Comparison of ENCODE assay signal across 13 cellular contexts in the genomic region with DNA sequence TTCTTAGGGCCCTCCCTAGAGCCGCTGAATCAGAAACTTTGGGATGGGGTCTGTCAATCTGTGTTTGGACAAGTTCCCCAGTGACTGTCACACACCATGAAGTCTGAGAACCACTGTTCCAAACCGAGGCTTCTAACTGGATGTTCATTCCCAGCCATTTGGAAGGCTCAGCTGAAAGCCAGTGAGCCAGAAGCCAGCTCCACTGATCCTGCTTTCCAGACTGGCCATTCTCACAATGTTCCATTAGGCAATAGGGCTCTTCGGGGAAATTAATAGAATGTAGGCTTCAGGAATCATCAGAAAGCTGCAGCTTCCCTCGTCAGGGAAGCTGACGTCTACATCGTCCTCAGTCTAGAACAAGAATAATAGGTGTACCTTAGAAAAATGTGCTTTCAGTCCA.
DNase-seq lines count a peak whose midpoint lies in the region; ATAC-seq and TF ChIP-seq lines count a peak whose summit lies in the region.
"Had no signal": no experiment of that assay in that cellular context is flagged by ENCODE, and none has a peak within 500 bp of the region (broad histone marks: within the 10 kb centered on the region; RNA-seq: fewer than 3 reads in every experiment).

No MANE protein-coding gene starts in this region.

- no peaks in the 10 kb centered on the region for H3K9me2 ChIP-seq in PC-9 (ENCODE audit: insufficient read depth)

- H3K4me1 ChIP-seq in Panc1 (ENCODE audit: control insufficient read depth, insufficient read depth, low read length) (peaks cover 39% of the 10 kb centered on the region), tibial nerve (peaks cover 0 to 58% (median 18%) of the 10 kb centered on the region in 4 donors), PC-9 (replicated peaks; ENCODE audit: insufficient read depth) (peaks cover 33% of the 10 kb centered on the region)
- H3K4me1 ChIP-seq: Peyer's patch had no signal

- H3K36me3 ChIP-seq in Panc1 (ENCODE audit: control insufficient read depth, insufficient read depth, low read length) (no peaks in the 10 kb centered on the region), tibial nerve (no peaks in the 10 kb centered on the region), PC-9 (ENCODE audit: low read depth) (no peaks in the 10 kb centered on the region)
- H3K36me3 ChIP-seq: Peyer's patch had no signal

- no peaks in the 10 kb centered on the region for H3K9me3 ChIP-seq in Panc1 (ENCODE audit: control insufficient read depth, insufficient read depth, low read depth, low read length)
- H3K9me3 ChIP-seq in tibial nerve = no peaks in the 10 kb centered on the region
- H3K9me3 ChIP-seq in PC-9 (ENCODE audit: insufficient read depth, low read depth) = no peaks in the 10 kb centered on the region
- H3K9me3 ChIP-seq: Peyer's patch had no signal

- in situ Hi-C loops in Panc1 (cut with HindIII; ENCODE audit: low pct_unique_long_range_greater_than_20kb, low sequenced_read_pairs) = no loop called here

- H3K27me3 ChIP-seq in Panc1 (ENCODE audit: control insufficient read depth, insufficient read depth, low read length) (no peaks in the 10 kb centered on the region), tibial nerve (no peaks in the 10 kb centered on the region), PC-9 (ENCODE audit: insufficient read depth, low read depth) (no peaks in the 10 kb centered on the region)
- H3K27me3 ChIP-seq: Peyer's patch had no signal

- no peaks in the 10 kb centered on the region for H3K79me2 ChIP-seq in PC-9 (ENCODE audit: low read depth)

- POLR2A ChIA-PET in Panc1 (lab: Charles Lee) (no interaction called here), PC-9 (lab: Charles Lee; ENCODE audit: unreplicated experiment) (no interaction called here)

- WGBS in tibial nerve, 2 donors = 50 to 52% methylated on average over 6 of the region's 6 CpGs

- TF ChIP-seq POLR2A in tibial nerve (IDR thresholded peaks at IDR 0.05) = no peak

- H2AFZ ChIP-seq in PC-9 = no peak overlapping the region

- H3K27ac ChIP-seq in Panc1 (ENCODE audit: low read length) (peak overlapping the region; percentile 87), tibial nerve (peak overlapping the region; percentile 47 to 87 (median 65)), PC-9 (no peak overlapping the region)
- H3K27ac ChIP-seq: Peyer's patch had no signal

- TF ChIP-seq CTCF in Panc1 (IDR thresholded peaks at IDR 0.05) = no peak
- TF ChIP-seq CTCF in tibial nerve (IDR thresholded peaks at IDR 0.05) = no peak
- no peak for TF ChIP-seq CTCF in PC-9 (conservative IDR thresholded peaks at IDR 0.05)

- DNase-seq in Panc1 (ENCODE audit: low read depth, low spot score) (no peak), globus pallidus (ENCODE audit: low spot score) (peak; percentile 79), middle frontal gyrus (ENCODE audit: extremely low spot score, low spot score) (peak; percentile 46), tibial nerve (ENCODE audit: low spot score in 2 of 2) (no peak), PC-9 (no peak), HPDE6-E6E7 (ENCODE audit: extremely low spot score) (no peak)
- DNase-seq: CD4-positive, alpha-beta T cell; DMS53; NCI-H1048; NCI-H524; Peyer's patch; SHP77 had no signal

- intact Hi-C loops in Panc1 (cut with micrococcal nuclease; ENCODE audit: unreplicated experiment) (loop anchor here (2.0 to 10.0 kb wide), 2 partner anchors 93 to 139 kb away; no protein-coding TSS in a partner anchor), PC-9 (cut with micrococcal nuclease; ENCODE audit: unreplicated experiment) (no loop called here)

- no peak overlapping the region for H3K4me2 ChIP-seq in PC-9

- CTCF ChIA-PET in Panc1 (lab: Charles Lee) = no interaction called here
- CTCF ChIA-PET in PC-9 (lab: Charles Lee) = no interaction called here

- ATAC-seq in Panc1 = no peak
- ATAC-seq in HG03520 (IDR thresholded peaks at IDR 0.05; ENCODE audit: unreplicated experiment) = no peak

- BruUV-seq in Panc1 (replicated peaks; lab: Mats Ljungman, UMichigan) (no TSS peak), PC-9 (replicated peaks; lab: Mats Ljungman, UMichigan) (no TSS peak)

- peak in 1 of 2 donors; percentile 24 for TF ChIP-seq EP300 in tibial nerve (IDR thresholded peaks at IDR 0.05)

- peaks cover 23% of the 10 kb centered on the region for H3F3A ChIP-seq in PC-9 (ENCODE audit: insufficient read depth, low read depth)

- H3K4me3 ChIP-seq in Panc1 (ENCODE audit: low read depth in 2 of 2, low read length in 2 of 2) (no peak overlapping the region), tibial nerve (no peak overlapping the region), PC-9 (no peak overlapping the region)
- H3K4me3 ChIP-seq: Peyer's patch had no signal

- no peaks in the 10 kb centered on the region for H4K20me1 ChIP-seq in PC-9 (ENCODE audit: insufficient read depth)

Comparison
In these comparisons a context has a peak if more than half of its experiments do, and no peak if none do; other contexts are left out.
1. DNase-seq: peak in globus pallidus (single experiment) and middle frontal gyrus (single experiment); none in Panc1 (single experiment), tibial nerve (0 of 2), PC-9 (0 of 2) and HPDE6-E6E7 (single experiment).